In the genomic region with DNA sequence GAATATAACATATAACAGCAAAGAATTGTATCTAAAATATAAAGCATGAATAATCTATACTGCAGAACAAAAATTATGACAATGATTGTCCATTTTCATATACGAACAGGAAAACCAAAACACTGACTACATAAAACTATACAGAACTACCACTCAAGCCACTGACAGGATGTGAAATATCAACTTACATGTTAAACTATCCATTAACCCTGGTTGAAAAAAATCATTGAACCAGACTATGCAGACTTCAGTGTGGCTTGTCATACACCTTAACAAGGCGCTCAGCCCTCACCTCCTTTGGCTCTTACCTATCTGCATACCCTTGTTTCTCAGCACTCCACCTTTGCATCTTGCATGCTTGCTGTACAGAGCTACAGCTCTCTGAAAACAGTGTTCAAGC, we compare ENCODE assay signal across 14 cellular contexts. TPM values are rescaled to one million over a fixed set of nuclear protein-coding genes. Genes with fewer than 3 reads are reported as not detected.
A peak's percentile ranks its signal among the peaks of the same experiment; 100 is the strongest.
DNase-seq lines count a peak whose midpoint lies in the region; ATAC-seq and TF ChIP-seq lines count a peak whose summit lies in the region.
"Had no signal": no experiment of that assay in that cellular context is flagged by ENCODE, and none has a peak within 500 bp of the region (broad histone marks: within the 10 kb centered on the region; RNA-seq: fewer than 3 reads in every experiment).

No MANE protein-coding gene starts in this region.

- H3K4me3 ChIP-seq in epithelial cell of esophagus (ENCODE audit: low read length) (no peak overlapping the region), Peyer's patch (no peak overlapping the region)
- H3K4me3 ChIP-seq: coronary artery had no signal

- TF ChIP-seq CTCF in epithelial cell of esophagus (IDR thresholded peaks at IDR 0.05; ENCODE audit: insufficient read depth, low read depth, low read length, missing control alignments) (no peak), Peyer's patch (IDR thresholded peaks at IDR 0.05) (no peak)

- peak; percentile 0 for DNase-seq in NCI-H1092 treated with DMSO at 0.1 percent for 48 hours (lab: John Stamatoyannopoulos, UW)
- no peak for DNase-seq in NCI-H1092 (lab: John Stamatoyannopoulos, UW)
- peak; percentile 5 for DNase-seq in epithelial cell of esophagus (ENCODE audit: low read depth)
- DNase-seq in Peyer's patch = no peak
- no peak for DNase-seq in stimulated activated naive CD4-positive, alpha-beta T cell (lab: John Stamatoyannopoulos, UW)
- DNase-seq: 8988T, H9, MV-4-11 had no signal

- H3K4me1 ChIP-seq in Peyer's patch = no peaks in the 10 kb centered on the region

- ATAC-seq in GM21381 (IDR thresholded peaks at IDR 0.05; ENCODE audit: unreplicated experiment) (peak; percentile 77), HG03558 (IDR thresholded peaks at IDR 0.05; ENCODE audit: extremely low read depth, unreplicated experiment) (peak; percentile 51), HG03039 (IDR thresholded peaks at IDR 0.05; ENCODE audit: unreplicated experiment) (no peak)
- ATAC-seq: activated naive CD4-positive, alpha-beta T cell treated with anti-CD3 and anti-CD28 coated beads, Interleukin-2, amount 50 U/mL, for 72 hours; sciatic nerve had no signal

- H3K27me3 ChIP-seq in Peyer's patch = no peaks in the 10 kb centered on the region

- no peak overlapping the region for H3K27ac ChIP-seq in Peyer's patch
- H3K27ac ChIP-seq: coronary artery had no signal

- H3K9me3 ChIP-seq in Peyer's patch = no peaks in the 10 kb centered on the region

- peaks cover 0 to 7% (median 4%) of the 10 kb centered on the region in 3 donors for H3K36me3 ChIP-seq in Peyer's patch

- no peak for TF ChIP-seq POLR2A in Peyer's patch (IDR thresholded peaks at IDR 0.05)

RNA-seq across cellular contexts. Expression of a gene that starts 34.9 kb away (rescaled TPM):
- 10 to 100 TPM; 21.1 to 69.3 (median 40.6) TPM for total RNA-seq in Peyer's patch

Comparison
In these comparisons a context has a peak if more than half of its experiments do, and no peak if none do; other contexts are left out.
1. DNase-seq: peak in NCI-H1092 treated with DMSO at 0.1 percent for 48 hours (single experiment) and epithelial cell of esophagus (single experiment); none in NCI-H1092 (single experiment), Peyer's patch (0 of 3) and stimulated activated naive CD4-positive, alpha-beta T cell (0 of 6).